Comparison of ENCODE assay signal across 14 cellular contexts in the genomic region with DNA sequence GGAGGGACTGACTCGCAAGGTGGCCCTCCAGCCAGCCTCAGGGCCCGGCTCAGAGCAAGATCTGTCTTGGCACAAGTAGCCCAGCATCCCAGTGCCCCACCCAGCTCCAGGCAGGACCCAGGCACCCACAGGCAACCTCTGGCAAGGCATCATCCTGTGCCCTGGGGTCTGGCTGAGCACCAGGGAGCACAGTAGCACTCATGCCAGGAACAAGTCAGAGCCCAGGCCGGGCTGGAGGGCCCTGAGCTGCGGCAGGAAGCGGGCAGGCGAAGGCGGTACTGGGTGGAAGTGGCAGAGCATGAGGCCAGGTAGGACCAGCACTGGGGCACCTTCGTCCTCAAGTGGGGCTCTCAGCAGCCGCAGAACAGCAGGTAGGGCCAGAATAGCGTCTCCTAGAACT. TPM values are rescaled to one million over a fixed set of nuclear protein-coding genes. Genes with fewer than 3 reads are reported as not detected.
"Had no signal": no experiment of that assay in that cellular context is flagged by ENCODE, and none has a peak within 500 bp of the region (broad histone marks: within the 10 kb centered on the region; RNA-seq: fewer than 3 reads in every experiment).

No MANE protein-coding gene starts in this region.

- H3K36me3 ChIP-seq: heart left ventricle, neutrophil, right atrium auricular region had no signal

- ATAC-seq: heart left ventricle had no signal

- H3K9me3 Mint-ChIP-seq: nephron progenitor cell had no signal

- DNase-seq: dorsolateral prefrontal cortex; effector CD8-positive, alpha-beta T cell; hypothalamus; nephron progenitor cell; small intestine; stimulated activated CD4-positive, alpha-beta T cell treated with anti-CD3 and anti-CD28 coated beads, Interleukin-2, amount 100 ng/mL, for 48 hours; stimulated activated naive CD4-positive, alpha-beta T cell treated with Interleukin-2 at 50 U/mL for 16 hours; trophoblast cell had no signal

- H3K4me3 ChIP-seq: coronary artery, dorsolateral prefrontal cortex, heart left ventricle, right atrium auricular region had no signal

- H3K27ac ChIP-seq: dorsolateral prefrontal cortex, heart left ventricle, neutrophil, right atrium auricular region had no signal

- H3K4me3 Mint-ChIP-seq: nephron progenitor cell had no signal

- H3K4me1 Mint-ChIP-seq: nephron progenitor cell had no signal

- H3K27ac Mint-ChIP-seq: nephron progenitor cell had no signal

RNA-seq across cellular contexts. Expression of a gene that starts 5.2 kb away (rescaled TPM):
- total RNA-seq: glomerular endothelial cell had no signal
- polyA plus RNA-seq: fibroblast of lung had no signal
